Comparison of ENCODE assay signal across 24 cellular contexts in genomic region chr5:134857401-134857800, GRCh38. TPM values are rescaled to one million over a fixed set of nuclear protein-coding genes. Genes with fewer than 3 reads are reported as not detected.
DNase-seq lines count a peak whose midpoint lies in the region; ATAC-seq, FAIRE-seq and TF ChIP-seq lines count a peak whose summit lies in the region.
"Had no signal": no experiment of that assay in that cellular context is flagged by ENCODE, and none has a peak within 500 bp of the region (broad histone marks: within the 10 kb centered on the region; RNA-seq: fewer than 3 reads in every experiment).

No MANE protein-coding gene starts in this region.

- no peaks in the 10 kb centered on the region for H3K4me1 ChIP-seq in naive thymus-derived CD4-positive, alpha-beta T cell (ENCODE audit: control insufficient read depth in 2 of 2, insufficient read depth in 2 of 2, low read length in 2 of 2)
- H3K4me1 ChIP-seq: Caco-2 had no signal

- no peak overlapping the region for H3K27ac ChIP-seq in naive thymus-derived CD4-positive, alpha-beta T cell (ENCODE audit: low read depth, low read length)
- H3K27ac ChIP-seq: 22Rv1, C4-2B, RWPE1 had no signal

- H3K36me3 Mint-ChIP-seq in activated CD8-positive, alpha-beta memory T cell treated with anti-CD3 and anti-CD28 coated beads, Interleukin-2, amount 10 ng/mL, durations not matched to agents 7 days and 5 days = peaks cover 33% of the 10 kb centered on the region
- peaks cover 0 to 22% (median 11%) of the 10 kb centered on the region in 5 donors for H3K36me3 Mint-ChIP-seq in naive thymus-derived CD4-positive, alpha-beta T cell

- no peaks in the 10 kb centered on the region for H3K27me3 Mint-ChIP-seq in activated CD8-positive, alpha-beta memory T cell treated with anti-CD3 and anti-CD28 coated beads, Interleukin-2, amount 10 ng/mL, durations not matched to agents 7 days and 5 days
- H3K27me3 Mint-ChIP-seq in naive thymus-derived CD4-positive, alpha-beta T cell = no peaks in the 10 kb centered on the region
- H3K27me3 Mint-ChIP-seq: B cell had no signal

- H3K4me3 Mint-ChIP-seq in activated CD8-positive, alpha-beta memory T cell treated with anti-CD3 and anti-CD28 coated beads, Interleukin-2, amount 10 ng/mL, durations not matched to agents 7 days and 5 days = no peak overlapping the region
- no peak overlapping the region for H3K4me3 Mint-ChIP-seq in naive thymus-derived CD4-positive, alpha-beta T cell
- H3K4me3 Mint-ChIP-seq: B cell; CD8-positive, alpha-beta T cell had no signal

- CTCF ChIA-PET in activated CD8-positive, alpha-beta memory T cell treated with anti-CD3 and anti-CD28 coated beads, Interleukin-2, amount 10 ng/mL, durations not matched to agents 7 days and 5 days (lab: Charles Lee) = no interaction called here
- CTCF ChIA-PET in naive thymus-derived CD4-positive, alpha-beta T cell (lab: Charles Lee) = interaction anchor here (0.6 kb wide), 1 partner anchor 8 kb away, joined by 4 read pairs; no protein-coding TSS in a partner anchor

- no peak overlapping the region for H3K27ac Mint-ChIP-seq in activated CD8-positive, alpha-beta memory T cell treated with anti-CD3 and anti-CD28 coated beads, Interleukin-2, amount 10 ng/mL, durations not matched to agents 7 days and 5 days
- peak overlapping the region in 5 of 9 donors; percentile 5 to 88 (median 13) for H3K27ac Mint-ChIP-seq in naive thymus-derived CD4-positive, alpha-beta T cell
- H3K27ac Mint-ChIP-seq: B cell; CD8-positive, alpha-beta T cell had no signal

- H3K27me3 ChIP-seq in naive thymus-derived CD4-positive, alpha-beta T cell (ENCODE audit: control insufficient read depth in 2 of 2, insufficient read depth in 2 of 2, low read length in 2 of 2) = no peaks in the 10 kb centered on the region
- H3K27me3 ChIP-seq: MG63 had no signal

- no peak for ATAC-seq in activated CD8-positive, alpha-beta memory T cell treated with anti-CD3 and anti-CD28 coated beads, Interleukin-2, amount 10 ng/mL, durations not matched to agents 7 days and 5 days
- no peak for ATAC-seq in naive thymus-derived CD4-positive, alpha-beta T cell
- no peak for ATAC-seq in GM18517 (IDR thresholded peaks at IDR 0.05; ENCODE audit: unreplicated experiment)
- ATAC-seq in HG03039 (IDR thresholded peaks at IDR 0.05; ENCODE audit: unreplicated experiment) = no peak
- ATAC-seq: CD8-positive, alpha-beta T cell; Panc1 had no signal

- no peak overlapping the region for H3K4me3 ChIP-seq in naive thymus-derived CD4-positive, alpha-beta T cell (ENCODE audit: low read length)
- H3K4me3 ChIP-seq: MG63 had no signal

- H3K4me1 Mint-ChIP-seq in activated CD8-positive, alpha-beta memory T cell treated with anti-CD3 and anti-CD28 coated beads, Interleukin-2, amount 10 ng/mL, durations not matched to agents 7 days and 5 days = peaks cover 23% of the 10 kb centered on the region
- H3K4me1 Mint-ChIP-seq in naive thymus-derived CD4-positive, alpha-beta T cell = peaks cover 11 to 31% (median 26%) of the 10 kb centered on the region in 7 donors

- no peaks in the 10 kb centered on the region for H3K9me3 ChIP-seq in naive thymus-derived CD4-positive, alpha-beta T cell (ENCODE audit: control insufficient read depth in 2 of 3, low read length in 3 of 3)
- H3K9me3 ChIP-seq: Caco-2, MG63 had no signal

- POLR2A ChIA-PET in naive thymus-derived CD4-positive, alpha-beta T cell (lab: Charles Lee) = no interaction called here

- peak; percentile 7 for DNase-seq in activated CD8-positive, alpha-beta memory T cell treated with anti-CD3 and anti-CD28 coated beads, Interleukin-2, amount 10 ng/mL, durations not matched to agents 7 days and 5 days
- no peak for DNase-seq in activated CD8-positive, alpha-beta memory T cell treated with anti-CD3 and anti-CD28 coated beads for 24 hours
- DNase-seq in GM12891 (ENCODE audit: insufficient read length, low spot score) (no peak), cerebellar cortex (ENCODE audit: low spot score) (peak; percentile 53)
- DNase-seq in naive thymus-derived CD4-positive, alpha-beta T cell = no peak
- no peak for DNase-seq in effector CD4-positive, alpha-beta T cell
- DNase-seq: Caco-2; CD8-positive, alpha-beta T cell; GF-D8; H7; KG1; MG63; NCI-H1105 treated with DMSO at 0.1 percent for 48 hours; NCI-H2029 treated with DMSO at 0.1 percent for 48 hours; NCI-H2227 treated with DMSO at 0.1 percent for 48 hours; NCI-H526 treated with DMSO at 0.1 percent for 48 hours; SHP77 had no signal

- intact Hi-C loops in naive thymus-derived CD4-positive, alpha-beta T cell (cut with micrococcal nuclease) = loop anchor here in 1 of 2 donors (10.0 kb wide), 1 partner anchor 337 kb away; no protein-coding TSS in a partner anchor

- no peak for TF ChIP-seq POLR2A in GM12891 (IDR thresholded peaks at IDR 0.05; ENCODE audit: low read depth, low read length)

- H3K36me3 ChIP-seq in naive thymus-derived CD4-positive, alpha-beta T cell (ENCODE audit: control insufficient read depth in 2 of 3, insufficient read depth in 3 of 3, low read length in 3 of 3) = peaks cover 14 to 27% (median 22%) of the 10 kb centered on the region in 3 experiments

- H3K9me3 Mint-ChIP-seq in activated CD8-positive, alpha-beta memory T cell treated with anti-CD3 and anti-CD28 coated beads, Interleukin-2, amount 10 ng/mL, durations not matched to agents 7 days and 5 days (ENCODE audit: low read depth) = no peaks in the 10 kb centered on the region
- no peaks in the 10 kb centered on the region for H3K9me3 Mint-ChIP-seq in naive thymus-derived CD4-positive, alpha-beta T cell
- H3K9me3 Mint-ChIP-seq: CD8-positive, alpha-beta T cell had no signal

- peak; percentile 57 for FAIRE-seq in GM12891 (lab: Jason Lieb, UNC)

TF ChIP-seq in GM12891, 5 proteins besides CTCF, POLR2A, EP300 and RAD21:
- TF ChIP-seq SPI1 (IDR thresholded peaks at IDR 0.05; ENCODE audit: low read depth, low read length) = no peak
- TF ChIP-seq PAX5 (IDR thresholded peaks at IDR 0.05; ENCODE audit: insufficient read depth, low read length, severe bottlenecking) = no peak
- TF ChIP-seq POLR2AphosphoS5 (IDR thresholded peaks at IDR 0.05; ENCODE audit: low read depth, low read length) = no peak
- TF ChIP-seq POU2F2 (IDR thresholded peaks at IDR 0.05; ENCODE audit: low read depth, low read length) = no peak
- TF ChIP-seq TAF1 (IDR thresholded peaks at IDR 0.05; ENCODE audit: low read depth, low read length) = no peak
TF ChIP-seq in GM12891: peak in this region for 0.

RNA-seq across cellular contexts. Expression of gene C5orf24, which starts 11.6 kb away (rescaled TPM):
- 10 to 100 TPM; 29.7 to 30.1 TPM for total RNA-seq in activated CD8-positive, alpha-beta memory T cell treated with anti-CD3 and anti-CD28 coated beads, Interleukin-2, amount 10 ng/mL, durations not matched to agents 7 days and 5 days
- 11.7 TPM for polyA plus RNA-seq in GM12891 (2012; ENCODE audit: low read depth, missing spikeins)
- total RNA-seq in naive thymus-derived CD4-positive, alpha-beta T cell = 10 to 100 TPM; 20.3 to 42.7 (median 37.9) TPM
- polyA plus RNA-seq in naive thymus-derived CD4-positive, alpha-beta T cell = 1 to 10 TPM; 6.5 to 8.4 TPM

RNA-seq across cellular contexts. Expression of gene TXNDC15, which starts 16.8 kb away (rescaled TPM):
- 10 to 100 TPM; 50.0 to 56.8 TPM for total RNA-seq in activated CD8-positive, alpha-beta memory T cell treated with anti-CD3 and anti-CD28 coated beads, Interleukin-2, amount 10 ng/mL, durations not matched to agents 7 days and 5 days
- 27.2 TPM for polyA plus RNA-seq in GM12891 (2012; ENCODE audit: low read depth, missing spikeins)
- 10 to 100 TPM; 24.2 to 71.3 (median 36.8) TPM for total RNA-seq in naive thymus-derived CD4-positive, alpha-beta T cell
- 10 to 100 TPM; 13.2 to 13.4 TPM for polyA plus RNA-seq in naive thymus-derived CD4-positive, alpha-beta T cell

RNA-seq across cellular contexts. Expression of gene PCBD2, which starts 47.5 kb away (rescaled TPM):
- total RNA-seq in activated CD8-positive, alpha-beta memory T cell treated with anti-CD3 and anti-CD28 coated beads, Interleukin-2, amount 10 ng/mL, durations not matched to agents 7 days and 5 days = 10 to 100 TPM; 13.4 to 13.7 TPM
- 4.9 TPM for polyA plus RNA-seq in GM12891 (2012; ENCODE audit: low read depth, missing spikeins)
- 10 to 100 TPM; 10.6 to 15.8 (median 14.3) TPM for total RNA-seq in naive thymus-derived CD4-positive, alpha-beta T cell
- 10 to 100 TPM; 12.3 to 14.6 TPM for polyA plus RNA-seq in naive thymus-derived CD4-positive, alpha-beta T cell

Comparison
In these comparisons a context has a peak if more than half of its experiments do, and no peak if none do; other contexts are left out.
1. DNase-seq: peak in activated CD8-positive, alpha-beta memory T cell treated with anti-CD3 and anti-CD28 coated beads, Interleukin-2, amount 10 ng/mL, durations not matched to agents 7 days and 5 days (single experiment) and cerebellar cortex (single experiment); none in activated CD8-positive, alpha-beta memory T cell treated with anti-CD3 and anti-CD28 coated beads for 24 hours (single experiment), GM12891 (single experiment), naive thymus-derived CD4-positive, alpha-beta T cell (0 of 9) and effector CD4-positive, alpha-beta T cell (single experiment).